Comparison of ENCODE assay signal across 14 cellular contexts in the genomic region with DNA sequence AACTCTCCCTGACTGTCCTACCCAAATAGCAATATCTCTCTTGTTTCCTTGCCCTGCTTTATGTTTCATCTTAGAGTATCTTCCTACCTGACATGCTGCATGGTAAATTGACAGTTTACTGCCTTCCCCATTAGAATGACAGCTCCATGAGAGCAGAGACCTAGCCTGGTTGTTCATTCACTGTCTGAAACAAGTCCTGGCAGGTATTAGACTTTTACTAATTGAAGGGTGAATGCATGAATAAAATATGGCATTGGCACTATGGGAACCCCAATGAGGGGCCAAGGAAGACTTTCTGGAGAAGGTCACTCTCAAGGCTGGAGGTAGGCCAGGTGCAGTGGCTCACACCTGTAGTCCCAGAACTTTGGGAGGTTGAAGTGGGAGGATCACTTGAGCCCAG. TPM values are rescaled to one million over a fixed set of nuclear protein-coding genes. Genes with fewer than 3 reads are reported as not detected.
DNase-seq lines count a peak whose midpoint lies in the region; ATAC-seq, FAIRE-seq and TF ChIP-seq lines count a peak whose summit lies in the region.
"Had no signal": no experiment of that assay in that cellular context is flagged by ENCODE, and none has a peak within 500 bp of the region (broad histone marks: within the 10 kb centered on the region; RNA-seq: fewer than 3 reads in every experiment).

No MANE protein-coding gene starts in this region.

- POLR2A ChIA-PET in Caco-2 (lab: Charles Lee) = interaction anchor here (0.5 kb wide), 1 partner anchor 137 kb away, joined by 4 read pairs; no protein-coding TSS in a partner anchor

- no peak for DNase-seq in Caco-2
- peak; percentile 25 for DNase-seq in NB4 (ENCODE audit: low read depth)
- peak; percentile 61 for DNase-seq in bronchial epithelial cell (ENCODE audit: low read depth)
- DNase-seq in neural crest cell (ENCODE audit: low read depth, low spot score) = no peak
- no peak for DNase-seq in GM19240 (ENCODE audit: insufficient read length, low spot score)
- no peak for DNase-seq in activated gamma-delta T cell (lab: John Stamatoyannopoulos, UW)
- DNase-seq: H7, KG1, NCI-H187 treated with DMSO at 0.1 percent for 48 hours, NCI-H446 treated with DMSO at 0.1 percent for 48 hours, NCI-H748 treated with DMSO at 0.1 percent for 48 hours had no signal

- CTCF ChIA-PET in Caco-2 (lab: Charles Lee) = no interaction called here

- peaks cover 31% of the 10 kb centered on the region for H3K36me3 Mint-ChIP-seq in Caco-2 (ENCODE audit: insufficient read depth, unreplicated experiment)
- peaks cover 8% of the 10 kb centered on the region for H3K36me3 Mint-ChIP-seq in neural crest cell (ENCODE audit: low read depth)

- peaks cover 50% of the 10 kb centered on the region for H3K4me1 ChIP-seq in Caco-2

- peak overlapping the region; percentile 38 for H3K27ac Mint-ChIP-seq in Caco-2 (ENCODE audit: unreplicated experiment)
- no peak overlapping the region for H3K27ac Mint-ChIP-seq in neural crest cell (ENCODE audit: unreplicated experiment)

- H3K4me3 ChIP-seq in Caco-2 (ENCODE audit: low read depth, low read length) (no peak overlapping the region), NB4 (ENCODE audit: low read depth, low read length) (no peak overlapping the region), bronchial epithelial cell (ENCODE audit: low read depth, low read length) (no peak overlapping the region)

- no peak for TF ChIP-seq POLR2A in NB4 (IDR thresholded peaks at IDR 0.05; ENCODE audit: extremely low read depth, insufficient read length)

- H3K9me3 Mint-ChIP-seq in Caco-2 (ENCODE audit: unreplicated experiment) (no peaks in the 10 kb centered on the region), neural crest cell (no peaks in the 10 kb centered on the region)

- peaks cover 3% of the 10 kb centered on the region; the same call in 1 of the 2 replicates for H3K36me3 ChIP-seq in Caco-2 (ENCODE audit: control insufficient read depth, insufficient read depth, low read length)
- H3K36me3 ChIP-seq in bronchial epithelial cell (ENCODE audit: control insufficient read depth, insufficient read depth, low read length) = peaks cover 2% of the 10 kb centered on the region

- H3K9me3 ChIP-seq in Caco-2 = no peaks in the 10 kb centered on the region

- H3K27me3 ChIP-seq in Caco-2 (replicated peaks; ENCODE audit: control insufficient read depth, insufficient read depth, low read length) (no peaks in the 10 kb centered on the region), bronchial epithelial cell (ENCODE audit: control insufficient read depth, insufficient read depth, low read length) (no peaks in the 10 kb centered on the region)

- intact Hi-C loops in Caco-2 (cut with micrococcal nuclease; ENCODE audit: unreplicated experiment) = loop anchor here (5.0 kb wide), 2 partner anchors 54 to 69 kb away; no protein-coding TSS in a partner anchor

- H3K4me1 Mint-ChIP-seq in Caco-2 (ENCODE audit: low read depth, unreplicated experiment) = peaks cover 54% of the 10 kb centered on the region
- H3K4me1 Mint-ChIP-seq in neural crest cell = peaks cover 19% of the 10 kb centered on the region

- TF ChIP-seq CTCF in Caco-2 (IDR thresholded peaks at IDR 0.05; ENCODE audit: insufficient read depth in 1 of 2, low read depth in 1 of 2, low read length in 1 of 2, severe bottlenecking in 1 of 2, unreplicated experiment in 1 of 2) (no peak), NB4 (IDR thresholded peaks at IDR 0.05; ENCODE audit: low read depth, low read length) (no peak), bronchial epithelial cell (IDR thresholded peaks at IDR 0.05; ENCODE audit: insufficient read depth, low read length, severe bottlenecking) (no peak), neural crest cell (conservative IDR thresholded peaks at IDR 0.05) (no peak)

- no peaks in the 10 kb centered on the region for H3K27me3 Mint-ChIP-seq in Caco-2 (ENCODE audit: insufficient read depth, unreplicated experiment)
- H3K27me3 Mint-ChIP-seq in neural crest cell (ENCODE audit: low read depth) = peaks cover 4% of the 10 kb centered on the region

- no TSS peak for BruUV-seq in Caco-2 (replicated peaks; lab: Mats Ljungman, UMichigan)

- no peak overlapping the region for H3K4me3 Mint-ChIP-seq in Caco-2 (ENCODE audit: unreplicated experiment)
- H3K4me3 Mint-ChIP-seq in neural crest cell = peak overlapping the region; percentile 24

- no peak for ATAC-seq in HG03354 (IDR thresholded peaks at IDR 0.05; ENCODE audit: poor library complexity, severe bottlenecking, unreplicated experiment)

- no peak for FAIRE-seq in bronchial epithelial cell (lab: Jason Lieb, UNC)
- FAIRE-seq: GM18507, HTR-8/SVneo had no signal

RNA-seq across cellular contexts. Expression of gene CITED2, which starts 3.8 kb away (rescaled TPM):
- 78.0 and 78.6 TPM in 2 replicates for total RNA-seq in Caco-2 (2022)
- total RNA-seq in bronchial epithelial cell = 10.3 and 12.3 TPM in 2 replicates
- 122 and 126 TPM in 2 replicates for total RNA-seq in neural crest cell

Comparison
In these comparisons a context has a peak if more than half of its experiments do, and no peak if none do; other contexts are left out.
1. DNase-seq: peak in NB4 (single experiment) and bronchial epithelial cell (single experiment); none in Caco-2 (0 of 2), neural crest cell (single experiment), GM19240 (single experiment) and activated gamma-delta T cell (single experiment).